21 cellular contexts compared by ENCODE assay signal in genomic region chr9:75120661-75121060, GRCh38. TPM values are rescaled to one million over a fixed set of nuclear protein-coding genes. Genes with fewer than 3 reads are reported as not detected.
A peak's percentile ranks its signal among the peaks of the same experiment; 100 is the strongest.
DNase-seq lines count a peak whose midpoint lies in the region; ATAC-seq lines count a peak whose summit lies in the region.
"Had no signal": no experiment of that assay in that cellular context is flagged by ENCODE, and none has a peak within 500 bp of the region (broad histone marks: within the 10 kb centered on the region; RNA-seq: fewer than 3 reads in every experiment).

No MANE protein-coding gene starts in this region.

- H3K4me3 Mint-ChIP-seq in activated naive CD4-positive, alpha-beta T cell treated with anti-CD3 and anti-CD28 coated beads, Interleukin-2, amount 50 U/mL, for 24 hours, result no peak overlapping the region
- no peak overlapping the region for H3K4me3 Mint-ChIP-seq in activated naive CD4-positive, alpha-beta T cell treated with anti-CD3 and anti-CD28 coated beads for 36 hours
- H3K4me3 Mint-ChIP-seq in T-helper 17 cell, result peak overlapping the region; percentile 46
- H3K4me3 Mint-ChIP-seq in stimulated activated naive B cell treated with anti-CD40 and anti-IgM and Interleukin-4, amounts not matched to agents 10 μg/mL and 1 μg/mL and 100 μg/mL, for 72 hours, result no peak overlapping the region
- H3K4me3 Mint-ChIP-seq: activated naive CD8-positive, alpha-beta T cell; H9; IgD-negative memory B cell had no signal

- DNase-seq in activated naive CD4-positive, alpha-beta T cell treated with anti-CD3 and anti-CD28 coated beads for 36 hours, result no peak
- no peak for DNase-seq in T-helper 17 cell
- DNase-seq in left colon, result no peak
- DNase-seq in stimulated activated naive B cell treated with anti-CD40 and anti-IgM and Interleukin-4, amounts not matched to agents 10 μg/mL and 1 μg/mL and 100 μg/mL, for 72 hours, result no peak
- DNase-seq in dedifferentiated amniotic fluid mesenchymal stem cell (ENCODE audit: extremely low spot score), result no peak
- no peak for DNase-seq in germinal center (ENCODE audit: low spot score)
- DNase-seq: activated CD4-positive, alpha-beta T cell treated with anti-CD3 and anti-CD28 coated beads for 4 hours; activated T-cell treated with anti-CD3 and anti-CD28 coated beads for 4 hours; body of pancreas; DMS79 treated with DMSO at 0.1 percent for 48 hours; H9; midbrain; MM.1S; NCI-H2029; NK-92 treated with Interleukin-12 subunit alpha and Interleukin-12 subunit beta, amount 100 ng/mL, for 24 hours; stimulated activated CD4-positive, alpha-beta T cell treated with anti-CD3 and anti-CD28 coated beads, Interleukin-12 subunit alpha, Interleukin-12 subunit beta, amount 100 ng/mL, for 4 hours had no signal

- H3K9me3 Mint-ChIP-seq in activated naive CD4-positive, alpha-beta T cell treated with anti-CD3 and anti-CD28 coated beads, Interleukin-2, amount 50 U/mL, for 24 hours, result no peaks in the 10 kb centered on the region
- peaks cover 9% of the 10 kb centered on the region for H3K9me3 Mint-ChIP-seq in activated naive CD4-positive, alpha-beta T cell treated with anti-CD3 and anti-CD28 coated beads for 36 hours
- H3K9me3 Mint-ChIP-seq in stimulated activated naive B cell treated with anti-CD40 and anti-IgM and Interleukin-4, amounts not matched to agents 10 μg/mL and 1 μg/mL and 100 μg/mL, for 72 hours, result peaks cover 8 to 10% of the 10 kb centered on the region in 2 donors
- H3K9me3 Mint-ChIP-seq: H9, IgD-negative memory B cell had no signal

- H3K27me3 Mint-ChIP-seq in activated naive CD4-positive, alpha-beta T cell treated with anti-CD3 and anti-CD28 coated beads, Interleukin-2, amount 50 U/mL, for 24 hours, result no peaks in the 10 kb centered on the region
- no peaks in the 10 kb centered on the region for H3K27me3 Mint-ChIP-seq in activated naive CD4-positive, alpha-beta T cell treated with anti-CD3 and anti-CD28 coated beads for 36 hours (ENCODE audit: low read depth)
- H3K27me3 Mint-ChIP-seq in T-helper 17 cell, result no peaks in the 10 kb centered on the region
- no peaks in the 10 kb centered on the region for H3K27me3 Mint-ChIP-seq in stimulated activated naive B cell treated with anti-CD40 and anti-IgM and Interleukin-4, amounts not matched to agents 10 μg/mL and 1 μg/mL and 100 μg/mL, for 72 hours
- H3K27me3 Mint-ChIP-seq: activated naive CD8-positive, alpha-beta T cell; IgD-negative memory B cell had no signal

- intact Hi-C loops in activated naive CD4-positive, alpha-beta T cell treated with anti-CD3 and anti-CD28 coated beads for 36 hours (cut with micrococcal nuclease), result no loop called here
- intact Hi-C loops in left colon (cut with DNase I, micrococcal nuclease), result no loop called here

- H3K27ac Mint-ChIP-seq in activated naive CD4-positive, alpha-beta T cell treated with anti-CD3 and anti-CD28 coated beads, Interleukin-2, amount 50 U/mL, for 24 hours, result peak overlapping the region; percentile 23
- H3K27ac Mint-ChIP-seq in activated naive CD4-positive, alpha-beta T cell treated with anti-CD3 and anti-CD28 coated beads for 36 hours, result no peak overlapping the region
- H3K27ac Mint-ChIP-seq in T-helper 17 cell, result peak overlapping the region; percentile 73
- H3K27ac Mint-ChIP-seq in stimulated activated naive B cell treated with anti-CD40 and anti-IgM and Interleukin-4, amounts not matched to agents 10 μg/mL and 1 μg/mL and 100 μg/mL, for 72 hours, result no peak overlapping the region
- H3K27ac Mint-ChIP-seq: H9, IgD-negative memory B cell had no signal

- H3K36me3 Mint-ChIP-seq in activated naive CD4-positive, alpha-beta T cell treated with anti-CD3 and anti-CD28 coated beads, Interleukin-2, amount 50 U/mL, for 24 hours, result peaks cover 31% of the 10 kb centered on the region
- H3K36me3 Mint-ChIP-seq in activated naive CD4-positive, alpha-beta T cell treated with anti-CD3 and anti-CD28 coated beads for 36 hours (ENCODE audit: low read depth), result peaks cover 48% of the 10 kb centered on the region
- peaks cover 12% of the 10 kb centered on the region for H3K36me3 Mint-ChIP-seq in T-helper 17 cell (ENCODE audit: low read depth)
- H3K36me3 Mint-ChIP-seq in stimulated activated naive B cell treated with anti-CD40 and anti-IgM and Interleukin-4, amounts not matched to agents 10 μg/mL and 1 μg/mL and 100 μg/mL, for 72 hours, result peaks cover 38 to 53% of the 10 kb centered on the region in 2 donors

- ATAC-seq in T-helper 17 cell (no peak), left colon (peak; percentile 18), HG02938 (IDR thresholded peaks at IDR 0.05; ENCODE audit: unreplicated experiment) (no peak)
- ATAC-seq in stimulated activated naive B cell treated with anti-CD40 and anti-IgM and Interleukin-4, amounts not matched to agents 10 μg/mL and 1 μg/mL and 100 μg/mL, for 72 hours (replicated peaks), result peak; percentile 33 to 46
- ATAC-seq: body of pancreas had no signal

- CTCF ChIA-PET in activated naive CD4-positive, alpha-beta T cell treated with anti-CD3 and anti-CD28 coated beads for 36 hours (lab: Charles Lee), result no interaction called here

- peaks cover 64% of the 10 kb centered on the region for H3K4me1 Mint-ChIP-seq in activated naive CD4-positive, alpha-beta T cell treated with anti-CD3 and anti-CD28 coated beads, Interleukin-2, amount 50 U/mL, for 24 hours
- H3K4me1 Mint-ChIP-seq in activated naive CD4-positive, alpha-beta T cell treated with anti-CD3 and anti-CD28 coated beads for 36 hours (ENCODE audit: low read depth), result peaks cover 32% of the 10 kb centered on the region
- peaks cover 35% of the 10 kb centered on the region for H3K4me1 Mint-ChIP-seq in T-helper 17 cell
- peaks cover 24 to 54% of the 10 kb centered on the region in 2 donors for H3K4me1 Mint-ChIP-seq in stimulated activated naive B cell treated with anti-CD40 and anti-IgM and Interleukin-4, amounts not matched to agents 10 μg/mL and 1 μg/mL and 100 μg/mL, for 72 hours

- H3K9me3 ChIP-seq in T-helper 17 cell (ENCODE audit: control insufficient read depth, low read length, poor library complexity, severe bottlenecking), result no peaks in the 10 kb centered on the region
- H3K9me3 ChIP-seq: body of pancreas, thoracic aorta had no signal

RNA-seq across cellular contexts. Expression of gene OSTF1, which starts 32.3 kb away (rescaled TPM):
- total RNA-seq in activated naive CD4-positive, alpha-beta T cell treated with anti-CD3 and anti-CD28 coated beads for 36 hours, result 100 to 1,000 TPM; 102 to 104 TPM
- total RNA-seq in T-helper 17 cell (10 to 100 TPM; 85.2 to 95.1 TPM), left colon (10 to 100 TPM; 69.4 to 75.1 TPM)

RNA-seq across cellular contexts. Expression of gene NMRK1, which starts 32.7 kb away (rescaled TPM):
- 10 to 100 TPM; 20.6 to 22.6 TPM for total RNA-seq in activated naive CD4-positive, alpha-beta T cell treated with anti-CD3 and anti-CD28 coated beads for 36 hours
- total RNA-seq in T-helper 17 cell, result 10 to 100 TPM; 56.7 to 70.0 TPM
- total RNA-seq in left colon, result 10 to 100 TPM; 17.0 to 28.4 TPM

Comparison
In these comparisons a context has a peak if more than half of its experiments do, and no peak if none do; other contexts are left out.
1. H3K27ac Mint-ChIP-seq: peak in activated naive CD4-positive, alpha-beta T cell treated with anti-CD3 and anti-CD28 coated beads, Interleukin-2, amount 50 U/mL, for 24 hours (single experiment) and T-helper 17 cell (single experiment); none in activated naive CD4-positive, alpha-beta T cell treated with anti-CD3 and anti-CD28 coated beads for 36 hours (single experiment) and stimulated activated naive B cell treated with anti-CD40 and anti-IgM and Interleukin-4, amounts not matched to agents 10 μg/mL and 1 μg/mL and 100 μg/mL, for 72 hours (single experiment).
2. ATAC-seq: peak in left colon (single experiment) and stimulated activated naive B cell treated with anti-CD40 and anti-IgM and Interleukin-4, amounts not matched to agents 10 μg/mL and 1 μg/mL and 100 μg/mL, for 72 hours (2 of 2); none in T-helper 17 cell (single experiment) and HG02938 (single experiment).